1 cellular context compared by ENCODE assay signal in genomic region chr13:75717525-75717924, GRCh38.
TF ChIP-seq lines count a peak whose summit lies in the region.

No MANE protein-coding gene starts in this region.

TF ChIP-seq in HCT116, 20 proteins besides CTCF, POLR2A, EP300 and RAD21 (continued from another document):
- TF ChIP-seq TCF7L2 (IDR thresholded peaks at IDR 0.05; ENCODE audit: borderline replicate concordance, extremely low read depth, insufficient read depth, insufficient read length) (no peak), SRF (IDR thresholded peaks at IDR 0.05; ENCODE audit: low read depth) (no peak)
